In genomic region chr13:49023441-49023840, GRCh38 we compare ENCODE assay signal across 14 cellular contexts. TPM values are rescaled to one million over a fixed set of nuclear protein-coding genes. Genes with fewer than 3 reads are reported as not detected.
DNase-seq lines count a peak whose midpoint lies in the region; FAIRE-seq and TF ChIP-seq lines count a peak whose summit lies in the region.
"Had no signal": no experiment of that assay in that cellular context is flagged by ENCODE, and none has a peak within 500 bp of the region (broad histone marks: within the 10 kb centered on the region; RNA-seq: fewer than 3 reads in every experiment).

No MANE protein-coding gene starts in this region.

- no peaks in the 10 kb centered on the region for H3K4me1 ChIP-seq in breast epithelium
- H3K4me1 ChIP-seq in tibial artery, result peaks cover 0 to 6% (median 0%) of the 10 kb centered on the region in 4 donors
- H3K4me1 ChIP-seq: upper lobe of right lung had no signal

- no peak for TF ChIP-seq CTCF in MCF 10A (IDR thresholded peaks at IDR 0.05; ENCODE audit: unreplicated experiment)
- TF ChIP-seq CTCF in breast epithelium (IDR thresholded peaks at IDR 0.05), result no peak
- TF ChIP-seq CTCF in tibial artery (IDR thresholded peaks at IDR 0.05), result no peak
- TF ChIP-seq CTCF in GM20000 (IDR thresholded peaks at IDR 0.05; ENCODE audit: extremely low read depth, missing control alignments), result no peak

- no peak for FAIRE-seq in urothelium cell line (lab: Jason Lieb, UNC)

- H3K9me3 ChIP-seq in breast epithelium (no peaks in the 10 kb centered on the region), tibial artery (no peaks in the 10 kb centered on the region)
- H3K9me3 ChIP-seq: upper lobe of right lung had no signal

- H3K4me3 ChIP-seq in breast epithelium (no peak overlapping the region), tibial artery (no peak overlapping the region)
- H3K4me3 ChIP-seq: upper lobe of right lung had no signal

- TF ChIP-seq POLR2A in breast epithelium (IDR thresholded peaks at IDR 0.05), result no peak

- CTCF ChIA-PET in MCF 10A (lab: Yijun Ruan, JAX), result no interaction called here

- H3K36me3 ChIP-seq in breast epithelium (no peaks in the 10 kb centered on the region), tibial artery (no peaks in the 10 kb centered on the region)
- H3K36me3 ChIP-seq: upper lobe of right lung had no signal

- H3K27ac ChIP-seq in breast epithelium, result no peak overlapping the region
- H3K27ac ChIP-seq in tibial artery, result no peak overlapping the region
- H3K27ac ChIP-seq: upper lobe of right lung had no signal

- peak; percentile 58 for DNase-seq in MCF 10A (ENCODE audit: unreplicated experiment)
- DNase-seq in breast epithelium (ENCODE audit: low spot score in 2 of 2), result no peak
- DNase-seq in amniotic epithelial cell (ENCODE audit: low read depth), result peak; percentile 71
- peak; percentile 26 for DNase-seq in fibroblast of the conjunctiva (ENCODE audit: low read depth)
- peak; percentile 4 for DNase-seq in urothelium cell line (ENCODE audit: low spot score)
- no peak for DNase-seq in tibial artery
- DNase-seq in GM20000 (ENCODE audit: low spot score), result no peak
- DNase-seq in stimulated activated CD4-positive, alpha-beta T cell treated with anti-CD3 and anti-CD28 coated beads, Interleukin-15, amount 100 ng/mL, for 24 hours, result no peak
- DNase-seq: activated CD4-positive, alpha-beta T cell treated with anti-CD3 and anti-CD28 coated beads, Interleukin-2, amount 50 U/mL, for 1 hour; aorta; MM.1S; T-helper 17 cell; upper lobe of right lung had no signal

- H3K4me3 Mint-ChIP-seq in MCF 10A (ENCODE audit: unreplicated experiment), result no peak overlapping the region
- H3K4me3 Mint-ChIP-seq: activated T-helper 1 cell treated with anti-CD3 and anti-CD28 coated beads, Interleukin-12 subunit alpha, Interleukin-12 subunit beta, Interleukin-2, Interleukin-4 antibody, amounts not matched to agents 30 ng/mL and 10 ng/mL and 1 ng/mL, durations not matched to agents 14 hours and 24 hours and 36 hours; T-helper 17 cell had no signal

- no peaks in the 10 kb centered on the region for H3K36me3 Mint-ChIP-seq in MCF 10A (ENCODE audit: insufficient read depth, unreplicated experiment)

- peaks cover 31% of the 10 kb centered on the region for H3K4me1 Mint-ChIP-seq in MCF 10A (ENCODE audit: insufficient read depth, unreplicated experiment)

- no peaks in the 10 kb centered on the region for H3K27me3 Mint-ChIP-seq in MCF 10A (ENCODE audit: insufficient read depth, unreplicated experiment)
- H3K27me3 Mint-ChIP-seq: T-helper 17 cell had no signal

- intact Hi-C loops in MCF 10A (cut with micrococcal nuclease) (no loop called here), breast epithelium (cut with DNase I; ENCODE audit: low total_unique reads) (no loop called here), tibial artery (cut with DNase I; ENCODE audit: low total_unique reads) (no loop called here)

- BruUV-seq in MCF 10A (replicated peaks; lab: Mats Ljungman, UMichigan), result no TSS peak

- peak overlapping the region; percentile 63 for H3K27ac Mint-ChIP-seq in MCF 10A (ENCODE audit: low read depth, unreplicated experiment)
- H3K27ac Mint-ChIP-seq: activated T-helper 1 cell treated with anti-CD3 and anti-CD28 coated beads, Interleukin-12 subunit alpha, Interleukin-12 subunit beta, Interleukin-2, Interleukin-4 antibody, amounts not matched to agents 30 ng/mL and 10 ng/mL and 1 ng/mL, durations not matched to agents 14 hours and 24 hours and 36 hours; T-helper 17 cell had no signal

- H3K27me3 ChIP-seq in breast epithelium (no peaks in the 10 kb centered on the region), tibial artery (no peaks in the 10 kb centered on the region)
- H3K27me3 ChIP-seq: upper lobe of right lung had no signal

- POLR2A ChIA-PET in MCF 10A (lab: Yijun Ruan, JAX), result interaction anchor here (1.7 to 5.2 kb wide), 3 partner anchors 30 to 88 kb away, joined by 4 to 27 read pairs (median 24); partner anchors contain the start of gene FNDC3A

- H3K9me3 Mint-ChIP-seq in MCF 10A (ENCODE audit: unreplicated experiment), result no peaks in the 10 kb centered on the region

RNA-seq across cellular contexts. Expression of gene FNDC3A, which starts 47.7 kb away (rescaled TPM):
- total RNA-seq in MCF 10A (2022) (61.4 and 63.0 TPM in 2 replicates), breast epithelium (10 to 100 TPM; 45.3 to 85.8 (median 57.7) TPM)

Comparison
In these comparisons a context has a peak if more than half of its experiments do, and no peak if none do; other contexts are left out.
1. DNase-seq: peak in MCF 10A (single experiment), amniotic epithelial cell (single experiment), fibroblast of the conjunctiva (single experiment) and urothelium cell line (single experiment); none in breast epithelium (0 of 2), tibial artery (0 of 2), GM20000 (single experiment) and stimulated activated CD4-positive, alpha-beta T cell treated with anti-CD3 and anti-CD28 coated beads, Interleukin-15, amount 100 ng/mL, for 24 hours (single experiment).